10 cellular contexts compared by ENCODE assay signal in the genomic region with DNA sequence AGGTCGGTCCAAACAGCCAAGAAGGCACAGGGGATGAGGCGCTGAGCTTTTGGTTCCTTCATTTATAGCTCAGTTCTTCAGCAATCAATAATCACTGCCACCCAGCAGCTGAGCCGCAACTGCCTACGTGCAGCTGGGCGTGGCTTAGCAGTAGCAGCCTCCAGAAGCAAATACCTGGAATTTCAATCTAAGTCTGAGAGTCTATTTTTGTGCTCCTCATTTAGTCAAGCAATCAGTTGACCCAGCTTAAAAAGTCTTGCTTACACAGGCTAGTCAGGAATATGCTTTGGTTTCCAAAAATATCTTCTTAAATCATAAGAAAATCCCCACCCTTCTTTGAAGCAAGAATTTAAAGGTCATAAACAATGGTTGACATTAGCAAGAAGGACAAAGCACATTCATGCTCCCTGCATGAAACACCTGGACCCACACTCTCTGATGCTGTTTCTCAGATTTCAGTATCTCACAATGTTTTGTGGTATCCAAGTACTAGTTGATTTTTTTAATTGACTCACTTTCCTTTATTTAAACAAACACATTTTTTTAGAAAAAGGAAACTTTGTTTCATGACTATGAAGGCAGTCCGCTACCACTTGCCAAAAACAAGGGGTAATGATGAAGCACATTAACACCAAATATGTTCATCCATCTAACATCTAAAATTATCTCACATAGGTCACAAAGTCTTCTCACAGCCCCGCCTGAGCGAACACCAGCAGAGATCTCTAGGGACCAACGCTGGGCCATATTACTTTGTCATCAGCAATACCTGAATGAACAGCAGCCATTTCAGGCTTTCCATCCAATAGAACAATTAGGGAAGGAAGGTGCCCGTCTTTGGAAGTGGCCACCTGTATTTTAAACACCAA.
DNase-seq lines count a peak whose midpoint lies in the region; ATAC-seq lines count a peak whose summit lies in the region.
"Had no signal": no experiment of that assay in that cellular context is flagged by ENCODE, and none has a peak within 500 bp of the region (broad histone marks: within the 10 kb centered on the region; RNA-seq: fewer than 3 reads in every experiment).

No MANE protein-coding gene starts in this region.

- WGBS in trophoblast cell (ENCODE audit: extremely low coverage, insufficient coverage, insufficient read length) = no CpG with 5 or more reads among the region's 10 CpGs

- no peak overlapping the region for H2AFZ ChIP-seq in trophoblast cell (ENCODE audit: insufficient read depth, low read length, poor library complexity)

- H3K27me3 ChIP-seq in adipocyte (replicated peaks; ENCODE audit: control insufficient read depth, insufficient read depth, low read length) (no peaks in the 10 kb centered on the region), trophoblast cell (ENCODE audit: insufficient read depth, low read length) (no peaks in the 10 kb centered on the region)
- H3K27me3 ChIP-seq: pancreas had no signal

- no peak overlapping the region for H3K4me2 ChIP-seq in trophoblast cell (ENCODE audit: low read length)

- H2BK120ac ChIP-seq in trophoblast cell (ENCODE audit: insufficient read depth, low read length, poor library complexity) = no peak overlapping the region

- H3K27ac ChIP-seq in trophoblast cell (ENCODE audit: low read depth, low read length) = no peak overlapping the region
- H3K27ac ChIP-seq: HL-60, pancreas had no signal

- H3K79me2 ChIP-seq in trophoblast cell (ENCODE audit: control insufficient read depth, insufficient read depth, low read length, poor library complexity) = no peaks in the 10 kb centered on the region

- H3K4me3 ChIP-seq in adipocyte (ENCODE audit: low read length) (no peak overlapping the region), trophoblast cell (ENCODE audit: low read depth, low read length) (no peak overlapping the region)
- H3K4me3 ChIP-seq: pancreas had no signal

- H2AK5ac ChIP-seq in trophoblast cell (ENCODE audit: low read length) = no peak overlapping the region

- peaks cover 37% of the 10 kb centered on the region for H3K36me3 ChIP-seq in adipocyte (ENCODE audit: control insufficient read depth, insufficient read depth, low read length, severe bottlenecking)
- H3K36me3 ChIP-seq in trophoblast cell (ENCODE audit: control insufficient read depth in 1 of 2, insufficient read depth in 2 of 2, low read length in 2 of 2) = no peaks in the 10 kb centered on the region
- H3K36me3 ChIP-seq: pancreas had no signal

- H3K14ac ChIP-seq in trophoblast cell (ENCODE audit: low read length) = no peak overlapping the region

- H3K23ac ChIP-seq in trophoblast cell (ENCODE audit: low read length) = no peak overlapping the region

- no peak overlapping the region for H4K12ac ChIP-seq in trophoblast cell (ENCODE audit: low read depth, low read length)

- H3K9ac ChIP-seq in adipocyte (ENCODE audit: low read length) (no peak overlapping the region), trophoblast cell (ENCODE audit: low read length) (no peak overlapping the region)

- no peak overlapping the region for H4K91ac ChIP-seq in trophoblast cell (ENCODE audit: low read depth, low read length)

- no peak overlapping the region for H3K18ac ChIP-seq in trophoblast cell (ENCODE audit: low read length)

- no peak overlapping the region for H2BK12ac ChIP-seq in trophoblast cell (ENCODE audit: low read length)

- DNase-seq in adipocyte (ENCODE audit: low read depth) (peak; percentile 7), trophoblast cell (peak; percentile 31 to 61), GM19238 (ENCODE audit: insufficient read length, low spot score) (no peak), LoVo (ENCODE audit: low spot score) (no peak)
- DNase-seq in stimulated activated naive CD4-positive, alpha-beta T cell treated with Interleukin-2 at 50 U/mL for 16 hours (lab: John Stamatoyannopoulos, UW) = no peak
- DNase-seq: pancreas had no signal

- H3K4me1 ChIP-seq in adipocyte (ENCODE audit: control insufficient read depth, insufficient read depth, low read length) (peaks cover 14% of the 10 kb centered on the region), trophoblast cell (ENCODE audit: control insufficient read depth in 1 of 2, insufficient read depth in 2 of 2, low read length in 2 of 2) (peaks cover 9 to 13% of the 10 kb centered on the region in 2 experiments)
- H3K4me1 ChIP-seq: pancreas had no signal

- H4K8ac ChIP-seq in trophoblast cell (ENCODE audit: low read depth, low read length) = no peak overlapping the region

- no peak overlapping the region for H3K4ac ChIP-seq in trophoblast cell (ENCODE audit: low read depth, low read length)

- ATAC-seq in GM18517 (IDR thresholded peaks at IDR 0.05; ENCODE audit: unreplicated experiment) (peak; percentile 37), HG02623 (IDR thresholded peaks at IDR 0.05; ENCODE audit: unreplicated experiment) (peak; percentile 24), GM19455 (IDR thresholded peaks at IDR 0.05; ENCODE audit: unreplicated experiment) (no peak)

- H3K9me3 ChIP-seq in adipocyte (ENCODE audit: control insufficient read depth, low read length) (no peaks in the 10 kb centered on the region), trophoblast cell (ENCODE audit: insufficient read depth, low read depth, low read length) (no peaks in the 10 kb centered on the region)
- H3K9me3 ChIP-seq: pancreas had no signal

- H3K79me1 ChIP-seq in trophoblast cell (ENCODE audit: low read length) = peaks cover 2% of the 10 kb centered on the region

- no peak overlapping the region for H2BK5ac ChIP-seq in trophoblast cell (ENCODE audit: low read depth, low read length, poor library complexity)

Comparison
In these comparisons a context has a peak if more than half of its experiments do, and no peak if none do; other contexts are left out.
1. DNase-seq: peak in adipocyte (single experiment) and trophoblast cell (2 of 2); none in GM19238 (single experiment), LoVo (single experiment) and stimulated activated naive CD4-positive, alpha-beta T cell treated with Interleukin-2 at 50 U/mL for 16 hours (single experiment).